ENCODE assay signal across 9 cellular contexts in the genomic region with DNA sequence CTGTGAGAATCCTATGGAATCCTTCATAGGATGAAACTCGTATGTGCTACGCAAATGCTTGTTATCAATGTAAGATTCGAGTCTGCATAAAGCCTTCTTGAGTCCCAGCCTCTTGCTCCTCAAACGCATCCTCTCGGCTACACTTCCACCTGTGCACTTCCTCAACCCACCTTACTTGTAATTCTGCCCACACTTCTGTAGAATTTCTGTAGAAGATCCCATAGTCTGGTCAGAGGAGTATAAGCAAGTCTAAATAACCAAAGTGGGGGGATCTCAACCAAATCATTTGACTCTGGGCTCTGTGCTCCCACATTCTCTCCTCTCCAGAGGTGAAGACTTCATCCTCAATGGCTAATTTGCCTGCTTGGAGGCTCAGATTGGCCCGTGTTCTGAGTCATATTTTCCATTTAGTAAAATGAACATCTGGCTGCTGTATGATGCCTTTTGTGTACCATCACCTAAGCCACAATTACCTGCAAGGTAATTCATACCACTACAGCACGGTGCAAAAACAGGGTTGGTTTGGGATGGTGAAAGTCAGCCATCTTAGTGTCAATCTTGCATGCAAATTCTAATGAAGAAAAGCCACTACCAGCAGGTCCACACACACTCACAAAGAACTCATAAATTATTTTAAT.
DNase-seq lines count a peak whose midpoint lies in the region; ATAC-seq and TF ChIP-seq lines count a peak whose summit lies in the region.
"Had no signal": no experiment of that assay in that cellular context is flagged by ENCODE, and none has a peak within 500 bp of the region (broad histone marks: within the 10 kb centered on the region; RNA-seq: fewer than 3 reads in every experiment).

No MANE protein-coding gene starts in this region.

- no peaks in the 10 kb centered on the region for H4K20me1 ChIP-seq in DOHH2 (ENCODE audit: control insufficient read depth, insufficient read depth, low read depth, low read length)

- DNase-seq in Peyer's patch, result peak in 1 of 3 donors; percentile 49
- DNase-seq in effector CD4-positive, alpha-beta T cell, result peak; percentile 36
- peak; percentile 38 for DNase-seq in sigmoid colon
- no peak for DNase-seq in SIG-M5 (lab: John Stamatoyannopoulos, UW)
- DNase-seq in activated gamma-delta T cell (lab: John Stamatoyannopoulos, UW), result no peak
- DNase-seq: NCI-H774 had no signal

- H3K9me3 ChIP-seq in DOHH2 (ENCODE audit: control insufficient read depth, insufficient read depth, low read length) (no peaks in the 10 kb centered on the region), Peyer's patch (no peaks in the 10 kb centered on the region), sigmoid colon (no peaks in the 10 kb centered on the region)

- no peak for TF ChIP-seq EP300 in sigmoid colon (IDR thresholded peaks at IDR 0.05)

- intact Hi-C loops in sigmoid colon (cut with DNase I), result no loop called here

- peak overlapping the region; percentile 91 for H3K4me2 ChIP-seq in DOHH2 (ENCODE audit: low read length)

- WGBS in sigmoid colon, 2 donors, result 63 to 81% methylated on average over 7 of the region's 7 CpGs

- H3K27me3 ChIP-seq in DOHH2 (ENCODE audit: control insufficient read depth, low read length) (no peaks in the 10 kb centered on the region), Peyer's patch (no peaks in the 10 kb centered on the region), sigmoid colon (no peaks in the 10 kb centered on the region)

- TF ChIP-seq POLR2A in Peyer's patch (IDR thresholded peaks at IDR 0.05) (no peak), sigmoid colon (IDR thresholded peaks at IDR 0.05) (no peak)

- H3K4me1 ChIP-seq in DOHH2 (ENCODE audit: control insufficient read depth, low read length), result peaks cover 98% of the 10 kb centered on the region
- H3K4me1 ChIP-seq in Peyer's patch, result peaks cover 0 to 70% (median 52%) of the 10 kb centered on the region in 4 donors
- peaks cover 0 to 98% (median 47%) of the 10 kb centered on the region in 4 donors for H3K4me1 ChIP-seq in sigmoid colon

- peaks cover 65% of the 10 kb centered on the region for H3K36me3 ChIP-seq in DOHH2 (ENCODE audit: control insufficient read depth, low read length)
- no peaks in the 10 kb centered on the region for H3K36me3 ChIP-seq in Peyer's patch
- no peaks in the 10 kb centered on the region for H3K36me3 ChIP-seq in sigmoid colon

- TF ChIP-seq CTCF in DOHH2 (IDR thresholded peaks at IDR 0.05; ENCODE audit: low read depth, low read length, poor library complexity, severe bottlenecking) (no peak), Peyer's patch (IDR thresholded peaks at IDR 0.05) (no peak), sigmoid colon (IDR thresholded peaks at IDR 0.05) (no peak)

- no peaks in the 10 kb centered on the region for H3K9me2 ChIP-seq in DOHH2 (replicated peaks; ENCODE audit: control insufficient read depth, low read length)

- H3K27ac ChIP-seq in DOHH2 (ENCODE audit: low read depth, low read length), result peak overlapping the region; percentile 95
- H3K27ac ChIP-seq in Peyer's patch, result peak overlapping the region; percentile 80 to 87 (median 84)
- H3K27ac ChIP-seq in sigmoid colon, result peak overlapping the region in 1 of 4 donors; percentile 90

- peaks cover 93% of the 10 kb centered on the region for H3K79me2 ChIP-seq in DOHH2 (ENCODE audit: control insufficient read depth, low read length)

- peaks cover 64% of the 10 kb centered on the region for H3F3A ChIP-seq in DOHH2 (ENCODE audit: control insufficient read depth, insufficient read depth)

- ATAC-seq in GM21367 (IDR thresholded peaks at IDR 0.05; ENCODE audit: unreplicated experiment) (no peak), HG03571 (IDR thresholded peaks at IDR 0.05; ENCODE audit: unreplicated experiment) (no peak)

- peak overlapping the region; percentile 86 for H3K4me3 ChIP-seq in DOHH2 (ENCODE audit: low read length)
- H3K4me3 ChIP-seq in Peyer's patch, result no peak overlapping the region
- H3K4me3 ChIP-seq in sigmoid colon, result no peak overlapping the region

Comparison
In these comparisons a context has a peak if more than half of its experiments do, and no peak if none do; other contexts are left out.
1. DNase-seq: peak in effector CD4-positive, alpha-beta T cell (single experiment) and sigmoid colon (single experiment); none in SIG-M5 (single experiment) and activated gamma-delta T cell (single experiment).